In the genomic region with DNA sequence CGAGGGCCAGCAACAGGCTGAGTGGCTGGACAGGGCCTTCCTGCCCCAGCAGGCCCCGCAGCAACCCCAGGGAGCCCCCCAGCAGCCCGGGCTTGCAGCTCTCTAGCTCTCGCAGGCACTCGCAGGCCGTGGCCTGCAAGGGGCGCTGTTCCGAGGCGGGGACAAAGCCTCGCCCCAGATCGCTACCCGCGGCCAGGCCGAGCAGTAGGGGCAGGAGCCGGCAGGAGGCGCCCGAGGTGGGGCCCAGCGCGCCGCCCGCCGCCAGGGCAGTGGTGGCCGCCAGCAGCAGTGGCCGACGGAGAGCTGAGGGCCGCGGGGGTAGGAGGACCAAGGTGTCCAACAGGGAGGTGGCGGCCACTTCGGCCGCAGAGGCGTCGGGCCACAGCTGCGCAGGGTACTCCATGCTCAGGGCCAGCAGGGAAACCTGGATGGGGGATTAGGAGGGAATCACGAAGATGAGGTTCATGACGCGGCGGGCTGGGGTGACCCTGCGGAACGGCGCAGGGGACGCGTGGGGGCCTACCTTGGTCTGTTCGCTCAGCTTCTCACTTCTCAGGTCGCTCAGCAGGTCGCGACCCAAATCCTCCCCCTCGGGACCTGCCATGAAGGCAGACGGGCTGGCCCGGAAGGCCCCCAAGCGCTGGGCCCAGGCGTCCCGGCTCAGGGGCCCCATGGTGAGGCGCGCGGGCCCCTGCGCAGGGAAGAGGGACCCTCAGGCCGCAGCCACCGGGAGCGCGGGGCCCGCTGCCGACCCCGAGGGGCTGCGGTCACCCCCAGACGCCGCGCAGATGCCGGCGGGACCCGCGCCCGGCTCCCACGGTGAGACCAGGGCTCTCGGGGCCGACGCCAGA, we compare ENCODE assay signal across 8 cellular contexts. TPM values are rescaled to one million over a fixed set of nuclear protein-coding genes. Genes with fewer than 3 reads are reported as not detected.
DNase-seq lines count a peak whose midpoint lies in the region; ATAC-seq, FAIRE-seq and TF ChIP-seq lines count a peak whose summit lies in the region.

No MANE protein-coding gene starts in this region.

- H3K9me3 ChIP-seq in CD8-positive, alpha-beta T cell (ENCODE audit: low read length), result no peaks in the 10 kb centered on the region
- H3K9me3 ChIP-seq in RWPE2 (ENCODE audit: severe bottlenecking), result no peaks in the 10 kb centered on the region

- peaks cover 9% of the 10 kb centered on the region for H3K4me1 Mint-ChIP-seq in CD8-positive, alpha-beta T cell (ENCODE audit: low read depth)
- peaks cover 8% of the 10 kb centered on the region for H3K4me1 Mint-ChIP-seq in neural crest cell
- H3K4me1 Mint-ChIP-seq in stimulated activated naive CD8-positive, alpha-beta T cell treated with anti-CD3 and anti-CD28 coated beads, Interleukin-15, amount 100 ng/mL, for 72 hours, result peaks cover 61% of the 10 kb centered on the region

- peak overlapping the region; percentile 85 for H3K4me3 ChIP-seq in CD8-positive, alpha-beta T cell (ENCODE audit: low read depth, low read length)
- H3K4me3 ChIP-seq in RWPE2 (ENCODE audit: severe bottlenecking), result peak overlapping the region; percentile 62
- peak overlapping the region; percentile 71 for H3K4me3 ChIP-seq in fibroblast of villous mesenchyme (ENCODE audit: low read depth, low read length)

- H3K4me1 ChIP-seq in CD8-positive, alpha-beta T cell (ENCODE audit: insufficient read depth, low read length), result peaks cover 18% of the 10 kb centered on the region
- no peaks in the 10 kb centered on the region for H3K4me1 ChIP-seq in RWPE2 (ENCODE audit: insufficient read depth, poor library complexity, severe bottlenecking)

- peak; percentile 99 for FAIRE-seq in HTR-8/SVneo (lab: Jason Lieb, UNC)

- no peaks in the 10 kb centered on the region for H3K9me3 Mint-ChIP-seq in CD8-positive, alpha-beta T cell
- H3K9me3 Mint-ChIP-seq in neural crest cell, result no peaks in the 10 kb centered on the region
- H3K9me3 Mint-ChIP-seq in stimulated activated naive CD8-positive, alpha-beta T cell treated with anti-CD3 and anti-CD28 coated beads, Interleukin-15, amount 100 ng/mL, for 72 hours, result no peaks in the 10 kb centered on the region

- POLR2A ChIA-PET in CD8-positive, alpha-beta T cell (lab: Charles Lee), result interaction anchor here (0.8 to 2.5 kb wide), 7 partner anchors 10 to 841 kb away, joined by 3 to 9 read pairs (median 5); no protein-coding TSS in a partner anchor

- intact Hi-C loops in CD8-positive, alpha-beta T cell (cut with DNase I, micrococcal nuclease), result loop anchor here (1.0 to 10.0 kb wide), 6 partner anchors 38 to 235 kb away; partner anchors contain the start of genes CFL1 (in 1 of the 2), FIBP (in 1 of the 2) and KAT5 (in 1 of the 2)

- CTCF ChIA-PET in CD8-positive, alpha-beta T cell (lab: Charles Lee), result interaction anchor here (0.6 to 7.6 kb wide), 40 partner anchors 10 to 393 kb away, joined by 3 to 118 read pairs (median 5); partner anchors contain the start of genes CCDC85B, CFL1, FIBP and FOSL1

- peak overlapping the region; percentile 77 for H3K27ac Mint-ChIP-seq in CD8-positive, alpha-beta T cell
- no peak overlapping the region for H3K27ac Mint-ChIP-seq in neural crest cell (ENCODE audit: unreplicated experiment)
- peak overlapping the region; percentile 96 to 97 for H3K27ac Mint-ChIP-seq in stimulated activated naive CD8-positive, alpha-beta T cell treated with anti-CD3 and anti-CD28 coated beads, Interleukin-15, amount 100 ng/mL, for 72 hours

- peak overlapping the region; percentile 86 for H3K4me3 Mint-ChIP-seq in CD8-positive, alpha-beta T cell
- H3K4me3 Mint-ChIP-seq in neural crest cell, result peak overlapping the region; percentile 85
- H3K4me3 Mint-ChIP-seq in stimulated activated naive CD8-positive, alpha-beta T cell treated with anti-CD3 and anti-CD28 coated beads, Interleukin-15, amount 100 ng/mL, for 72 hours, result peak overlapping the region; percentile 94 to 96

- peak; percentile 97 for TF ChIP-seq CTCF in CD8-positive, alpha-beta T cell (IDR thresholded peaks at IDR 0.05)
- peak; percentile 94 for TF ChIP-seq CTCF in RWPE2 (IDR thresholded peaks at IDR 0.05; ENCODE audit: poor library complexity, severe bottlenecking)
- TF ChIP-seq CTCF in fibroblast of villous mesenchyme (IDR thresholded peaks at IDR 0.05; ENCODE audit: insufficient read depth, low read depth, low read length), result peak; percentile 92
- TF ChIP-seq CTCF in neural crest cell (conservative IDR thresholded peaks at IDR 0.05), result peak; percentile 97

- ATAC-seq in CD8-positive, alpha-beta T cell, result peak; percentile 74
- ATAC-seq in GM19438 (IDR thresholded peaks at IDR 0.05; ENCODE audit: low read depth, unreplicated experiment), result peak; percentile 17
- peak; percentile 66 for ATAC-seq in RWPE2 (ENCODE audit: low read depth)
- peak; percentile 83 for ATAC-seq in stimulated activated naive CD8-positive, alpha-beta T cell treated with anti-CD3 and anti-CD28 coated beads, Interleukin-15, amount 100 ng/mL, for 72 hours

- H3K36me3 ChIP-seq in CD8-positive, alpha-beta T cell (ENCODE audit: insufficient read depth, low read length), result peaks cover 7% of the 10 kb centered on the region
- peaks cover 9% of the 10 kb centered on the region; the same call in 1 of the 2 replicates for H3K36me3 ChIP-seq in RWPE2 (ENCODE audit: low read depth)

- H3K27me3 Mint-ChIP-seq in CD8-positive, alpha-beta T cell (ENCODE audit: low read depth), result peaks cover 2% of the 10 kb centered on the region
- H3K27me3 Mint-ChIP-seq in neural crest cell (ENCODE audit: low read depth), result peaks cover 30% of the 10 kb centered on the region
- peaks cover 28% of the 10 kb centered on the region for H3K27me3 Mint-ChIP-seq in stimulated activated naive CD8-positive, alpha-beta T cell treated with anti-CD3 and anti-CD28 coated beads, Interleukin-15, amount 100 ng/mL, for 72 hours

- H3K27me3 ChIP-seq in CD8-positive, alpha-beta T cell (ENCODE audit: insufficient read depth, low read length), result no peaks in the 10 kb centered on the region
- H3K27me3 ChIP-seq in RWPE2 (ENCODE audit: insufficient read depth, poor library complexity, severe bottlenecking), result no peaks in the 10 kb centered on the region

- H3K27ac ChIP-seq in CD8-positive, alpha-beta T cell (ENCODE audit: low read depth, low read length), result peak overlapping the region; percentile 52
- H3K27ac ChIP-seq in RWPE2 (ENCODE audit: poor library complexity, severe bottlenecking), result peak overlapping the region; percentile 64

- H3K36me3 Mint-ChIP-seq in CD8-positive, alpha-beta T cell, result peaks cover 21% of the 10 kb centered on the region
- no peaks in the 10 kb centered on the region for H3K36me3 Mint-ChIP-seq in neural crest cell (ENCODE audit: low read depth)

- peak; percentile 46 to 82 (median 71) for DNase-seq in CD8-positive, alpha-beta T cell
- DNase-seq in HTR-8/SVneo (ENCODE audit: insufficient read length, low spot score) (peak; percentile 87), RWPE2 (ENCODE audit: low spot score) (peak; percentile 57), fibroblast of villous mesenchyme (ENCODE audit: low read depth) (peak; percentile 77), neural crest cell (ENCODE audit: low read depth, low spot score) (peak; percentile 77)
- DNase-seq in activated effector memory CD4-positive, alpha-beta T cell treated with anti-CD3 and anti-CD28 coated beads, Interleukin-2, amount 50 U/mL, for 16 hours, result peak; percentile 91
- DNase-seq in stimulated activated naive CD8-positive, alpha-beta T cell treated with anti-CD3 and anti-CD28 coated beads, Interleukin-15, amount 100 ng/mL, for 72 hours, result peak; percentile 90 to 92

RNA-seq across cellular contexts. Expression of gene AP5B1, which starts 0.6 kb away (rescaled TPM):
- 10 to 100 TPM; 12.8 to 13.0 TPM for total RNA-seq in CD8-positive, alpha-beta T cell
- total RNA-seq in fibroblast of villous mesenchyme (13.8 and 16.4 TPM in 2 replicates), neural crest cell (10.7 and 10.8 TPM in 2 replicates)

RNA-seq across cellular contexts. Expression of gene OVOL1, which starts 6.7 kb away (rescaled TPM):
- under 1 TPM; 0.31 to 0.33 TPM for total RNA-seq in CD8-positive, alpha-beta T cell
- total RNA-seq in fibroblast of villous mesenchyme (not detected in 2 replicates), neural crest cell (not detected in 2 replicates)

RNA-seq across cellular contexts. Expression of gene SNX32, which starts 53.6 kb away (rescaled TPM):
- total RNA-seq in CD8-positive, alpha-beta T cell, result under 1 TPM; 0.52 to 0.69 TPM
- under 0.01 TPM in 1 of 2 replicates, not detected in the other for total RNA-seq in fibroblast of villous mesenchyme
- 1.9 and 2.4 TPM in 2 replicates for total RNA-seq in neural crest cell

RNA-seq across cellular contexts. Expression of gene RNASEH2C, which starts 59.5 kb away (rescaled TPM):
- 10 to 100 TPM; 27.7 to 32.0 TPM for total RNA-seq in CD8-positive, alpha-beta T cell
- total RNA-seq in fibroblast of villous mesenchyme (41.5 and 44.1 TPM in 2 replicates), neural crest cell (69.4 and 72.1 TPM in 2 replicates)

Comparison
In these comparisons a context has a peak if more than half of its experiments do, and no peak if none do; other contexts are left out.
1. Peak in every context shown above with its lines: DNase-seq, ATAC-seq, H3K4me3 ChIP-seq and H3K27ac ChIP-seq.
2. ATAC-seq: peak in every context shown above with its lines; median percentile 83 in stimulated activated naive CD8-positive, alpha-beta T cell treated with anti-CD3 and anti-CD28 coated beads, Interleukin-15, amount 100 ng/mL, for 72 hours; 74 in CD8-positive, alpha-beta T cell; 66 in RWPE2; 17 in GM19438.